Comparison of ENCODE assay signal across 18 cellular contexts in the genomic region with DNA sequence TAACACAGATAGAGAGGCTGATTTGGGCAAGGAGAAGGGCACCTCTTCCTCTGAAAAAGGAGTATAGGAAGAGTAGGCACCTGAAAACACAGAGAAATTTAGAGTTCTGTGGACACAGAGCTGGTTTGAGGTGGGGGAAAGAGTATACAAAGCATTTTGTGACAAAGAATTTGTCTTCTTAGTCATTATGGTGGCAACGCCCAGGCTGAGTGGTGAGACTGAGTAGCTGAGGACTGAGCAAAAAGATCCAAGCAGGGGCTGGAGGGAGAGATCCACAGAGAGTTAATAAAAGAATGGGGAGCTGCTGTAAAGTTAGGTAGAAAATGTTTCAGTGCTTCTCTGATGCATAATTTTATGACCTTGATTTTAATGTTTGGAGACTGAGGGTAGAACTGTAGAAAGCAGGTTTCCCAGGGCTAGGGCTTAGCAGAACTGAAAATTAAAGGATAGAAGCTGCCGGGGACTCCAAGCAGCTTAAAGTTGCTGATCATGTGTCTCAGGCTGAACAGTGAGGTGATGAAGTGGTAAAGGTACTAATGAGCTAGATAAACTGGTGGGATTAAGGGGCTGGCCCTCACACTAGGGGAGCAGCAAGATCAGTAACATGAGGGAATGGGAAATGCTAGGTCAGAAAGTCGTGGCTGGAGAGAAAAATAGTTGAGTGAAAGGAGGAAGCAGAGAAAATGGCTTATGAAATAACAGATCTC.
DNase-seq lines count a peak whose midpoint lies in the region; ATAC-seq, FAIRE-seq and TF ChIP-seq lines count a peak whose summit lies in the region.
"Had no signal": no experiment of that assay in that cellular context is flagged by ENCODE, and none has a peak within 500 bp of the region (broad histone marks: within the 10 kb centered on the region; RNA-seq: fewer than 3 reads in every experiment).

No MANE protein-coding gene starts in this region.

- H3K9me3 ChIP-seq in GM23248 (ENCODE audit: low read depth), result no peaks in the 10 kb centered on the region
- H3K9me3 ChIP-seq: testis had no signal

- H3K4me1 ChIP-seq in GM23248 (ENCODE audit: insufficient read depth), result no peaks in the 10 kb centered on the region

- peak; percentile 65 for ATAC-seq in esophagus mucosa

- no peak overlapping the region for H3K27ac ChIP-seq in GM23248
- H3K27ac ChIP-seq: brain microvascular endothelial cell, coronary artery, testis had no signal

- H2AFZ ChIP-seq in GM23248, result no peak overlapping the region

- WGBS in GM23248 (ENCODE audit: low coverage in 1 of 2, low lambda C conversion rate in 2 of 2, missing lambda C conversion rate in 2 of 2), 2 experiments, result 53 to 64% methylated on average over 3 of the region's 3 CpGs

- H3K4me2 ChIP-seq in GM23248 (ENCODE audit: unreplicated experiment), result no peak overlapping the region

- FAIRE-seq in RCC 7860 (lab: Jason Lieb, UNC), result no peak

- no peaks in the 10 kb centered on the region for H3K36me3 ChIP-seq in GM23248 (ENCODE audit: low read depth)
- H3K36me3 ChIP-seq: brain microvascular endothelial cell had no signal

- H3K27me3 ChIP-seq in GM23248 (replicated peaks; ENCODE audit: insufficient read depth), result peaks cover 21% of the 10 kb centered on the region
- H3K27me3 ChIP-seq: brain microvascular endothelial cell, testis had no signal

- H3K9me2 ChIP-seq in GM23248 (ENCODE audit: insufficient read depth), result no peaks in the 10 kb centered on the region

- H3K4me3 ChIP-seq in GM23248 (no peak overlapping the region), retinal pigment epithelial cell (ENCODE audit: low read length) (no peak overlapping the region)
- H3K4me3 ChIP-seq: coronary artery, testis had no signal

- in situ Hi-C loops in GM23248 (cut with MboI), result no loop called here

- H4K20me1 ChIP-seq in GM23248 (ENCODE audit: insufficient read depth), result no peaks in the 10 kb centered on the region

- H3F3A ChIP-seq in GM23248 (ENCODE audit: insufficient read depth), result 0 out of 2 replicates have a peak, but pooled peaks cover 5% of the 10 kb centered on the region

- DNase-seq in GM23248 (peak; percentile 25), RCC 7860 (ENCODE audit: low spot score) (peak; percentile 55), retinal pigment epithelial cell (ENCODE audit: low read depth) (peak; percentile 95), DMS153 treated with DMSO at 0.1 percent for 48 hours (lab: John Stamatoyannopoulos, UW; ENCODE audit: unreplicated experiment) (no peak), H4 (ENCODE audit: low spot score) (no peak)
- no peak for DNase-seq in activated CD8-positive, alpha-beta memory T cell treated with anti-CD3 and anti-CD28 coated beads, Interleukin-2, amount 50 U/mL, for 48 hours
- DNase-seq: activated CD4-positive, alpha-beta T cell treated with anti-CD3 and anti-CD28 coated beads for 1 hour; brain microvascular endothelial cell; EL; foreskin melanocyte; midbrain; NCI-H1436 treated with DMSO at 0.1 percent for 48 hours; NCI-H2171 treated with DMSO at 0.1 percent for 48 hours; RPMI8226; stimulated activated CD4-positive, alpha-beta T cell treated with anti-CD3 and anti-CD28 coated beads, Interleukin-12 subunit alpha, Interleukin-12 subunit beta, amount 100 ng/mL, for 4 hours; testis had no signal

- no peak for TF ChIP-seq CTCF in retinal pigment epithelial cell (conservative IDR thresholded peaks at IDR 0.05; ENCODE audit: low read depth, low read length)

- H3K9ac ChIP-seq in GM23248, result no peak overlapping the region

- no peaks in the 10 kb centered on the region for H3K79me2 ChIP-seq in GM23248 (ENCODE audit: insufficient read depth)

Comparison
In these comparisons a context has a peak if more than half of its experiments do, and no peak if none do; other contexts are left out.
1. DNase-seq: peak in GM23248 (single experiment), RCC 7860 (single experiment) and retinal pigment epithelial cell (single experiment); none in DMS153 treated with DMSO at 0.1 percent for 48 hours (single experiment), activated CD8-positive, alpha-beta memory T cell treated with anti-CD3 and anti-CD28 coated beads, Interleukin-2, amount 50 U/mL, for 48 hours (single experiment) and H4 (single experiment).